Comparison of ENCODE assay signal across 8 cellular contexts in genomic region chr7:37920619-37921339, GRCh38. TPM values are rescaled to one million over a fixed set of nuclear protein-coding genes. Genes with fewer than 3 reads are reported as not detected.
A peak's percentile ranks its signal among the peaks of the same experiment; 100 is the strongest.
DNase-seq lines count a peak whose midpoint lies in the region; ATAC-seq and TF ChIP-seq lines count a peak whose summit lies in the region.

TSS of gene EPDR1 (plus strand) at chr7:37920640. CDS start at chr7:37920940, 300 bp downstream.

- H3K27me3 ChIP-seq in BE2C (peaks cover 32% of the 10 kb centered on the region), psoas muscle (ENCODE audit: insufficient read depth in 3 of 3, low read length in 2 of 3) (peaks cover 0 to 4% (median 0%) of the 10 kb centered on the region in 3 donors)

- peak within 1 kb of the TSS; percentile 89 for H3K27ac ChIP-seq in psoas muscle

- ATAC-seq in GM18519 (IDR thresholded peaks at IDR 0.05; ENCODE audit: low FRiP score, unreplicated experiment) (peak; percentile 26), HG03135 (IDR thresholded peaks at IDR 0.05; ENCODE audit: unreplicated experiment) (peak; percentile 43), psoas muscle (peak; percentile 82 to 86 (median 85))

- peak; percentile 58 for DNase-seq in BE2C
- DNase-seq in NCI-H524 (lab: John Stamatoyannopoulos, UW) = peak; percentile 58 to 84
- peak in 52 of 56 donors; percentile 13 to 82 (median 56) for DNase-seq in amygdala (lab: John Stamatoyannopoulos, UW)
- DNase-seq in hepatic stellate cell (ENCODE audit: low spot score) = peak; percentile 37
- peak; percentile 73 to 85 for DNase-seq in psoas muscle
- no peak for DNase-seq in stimulated activated naive CD4-positive, alpha-beta T cell treated with Interleukin-2 at 50 U/mL for 16 hours (lab: John Stamatoyannopoulos, UW)

- intact Hi-C loops in psoas muscle (cut with DNase I) = no loop called here

- no peaks in the 10 kb centered on the region for H3K9me3 ChIP-seq in BE2C
- peaks cover 8% of the 10 kb centered on the region for H3K9me3 ChIP-seq in psoas muscle

- TF ChIP-seq CTCF in BE2C (IDR thresholded peaks at IDR 0.05; ENCODE audit: low read depth, low read length) (no peak), psoas muscle (IDR thresholded peaks at IDR 0.05) (peak; percentile 5)

- H3K36me3 ChIP-seq in BE2C (no peaks in the 10 kb centered on the region), psoas muscle (ENCODE audit: insufficient read depth in 1 of 2, low read depth in 1 of 2) (peaks cover 0 to 3% of the 10 kb centered on the region in 2 donors)

- WGBS in psoas muscle, 3 donors = 0 to 1% (median 1%) methylated on average over 40 to 62 of the region's 62 CpGs

- H3K4me1 ChIP-seq in BE2C (no peaks in the 10 kb centered on the region), psoas muscle (peaks cover 15% of the 10 kb centered on the region)

- peak within 1 kb of the TSS; percentile 65 for H3K4me3 ChIP-seq in BE2C (ENCODE audit: low read depth, low read length)
- peak within 1 kb of the TSS; percentile 93 for H3K4me3 ChIP-seq in psoas muscle

RNA-seq across cellular contexts. Expression of gene EPDR1, which starts in this region (rescaled TPM):
- polyA plus RNA-seq in BE2C (2012; ENCODE audit: insufficient read depth, insufficient read length, low read depth) = 4.5 TPM
- total RNA-seq in psoas muscle = 10 to 100 TPM; 46.9 to 83.1 (median 52.5) TPM
- polyA plus RNA-seq in psoas muscle = 10 to 100 TPM; 16.9 to 67.0 (median 18.8) TPM

Comparison
In these comparisons a context has a peak if more than half of its experiments do, and no peak if none do; other contexts are left out.
1. ATAC-seq: peak in every context shown above with its lines; median percentile 85 in psoas muscle; 43 in HG03135; 26 in GM18519.